ENCODE assay signal across 19 cellular contexts in the genomic region with DNA sequence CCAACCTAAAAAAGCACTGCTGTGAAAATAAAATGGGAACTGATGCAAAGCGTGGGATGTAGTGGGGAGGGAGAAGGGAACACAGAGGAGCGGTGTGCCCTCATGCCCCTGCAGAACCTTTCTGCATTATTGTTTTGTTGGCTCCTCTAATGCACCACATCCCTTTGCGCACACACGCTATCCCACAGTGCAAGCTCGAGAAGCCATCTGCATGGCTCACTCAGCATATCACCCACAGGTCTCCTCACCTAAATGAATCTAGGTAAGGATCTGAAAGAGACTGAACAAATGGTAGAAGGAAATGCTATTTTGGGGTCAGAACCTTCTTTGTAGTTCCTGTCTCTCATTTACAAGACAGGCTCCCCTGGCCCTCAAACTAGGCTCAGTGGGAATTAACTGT.
DNase-seq lines count a peak whose midpoint lies in the region; ATAC-seq lines count a peak whose summit lies in the region.
"Had no signal": no experiment of that assay in that cellular context is flagged by ENCODE, and none has a peak within 500 bp of the region (broad histone marks: within the 10 kb centered on the region; RNA-seq: fewer than 3 reads in every experiment).

No MANE protein-coding gene starts in this region.

- peak; percentile 19 for DNase-seq in cardiac septum (ENCODE audit: low spot score)
- DNase-seq in left cardiac atrium = no peak
- DNase-seq in NCI-H69 (lab: John Stamatoyannopoulos, UW) = peak; percentile 66
- peak; percentile 61 for DNase-seq in cerebellum (ENCODE audit: low spot score)
- no peak for DNase-seq in NCI-H187 (lab: John Stamatoyannopoulos, UW)
- DNase-seq in left lobe of liver (ENCODE audit: low spot score) = no peak
- DNase-seq: AML-193; CD4-positive, alpha-beta memory T cell; CD4-positive, CD25-positive, alpha-beta regulatory T cell; CD8-positive, alpha-beta memory T cell; COR-L47; DMS 273 treated with DMSO at 0.1 percent for 48 hours; DMS153; DMS53; DMS79; DND-41; EL; GF-D8 had no signal

- intact Hi-C loops in cardiac septum (cut with DNase I) = loop anchor here (10.0 kb wide), 1 partner anchor 275 kb away; no protein-coding TSS in a partner anchor
- intact Hi-C loops in left cardiac atrium (cut with DNase I) = loop anchor here in 1 of 2 donors (10.0 kb wide), 1 partner anchor 275 kb away; no protein-coding TSS in a partner anchor

- ATAC-seq in left cardiac atrium (no peak), left lobe of liver (no peak)
- ATAC-seq: A549 had no signal

Comparison
In these comparisons a context has a peak if more than half of its experiments do, and no peak if none do; other contexts are left out.
1. DNase-seq: peak in cardiac septum (single experiment), NCI-H69 (single experiment) and cerebellum (single experiment); none in left cardiac atrium (single experiment), NCI-H187 (0 of 2) and left lobe of liver (single experiment).